In the genomic region with DNA sequence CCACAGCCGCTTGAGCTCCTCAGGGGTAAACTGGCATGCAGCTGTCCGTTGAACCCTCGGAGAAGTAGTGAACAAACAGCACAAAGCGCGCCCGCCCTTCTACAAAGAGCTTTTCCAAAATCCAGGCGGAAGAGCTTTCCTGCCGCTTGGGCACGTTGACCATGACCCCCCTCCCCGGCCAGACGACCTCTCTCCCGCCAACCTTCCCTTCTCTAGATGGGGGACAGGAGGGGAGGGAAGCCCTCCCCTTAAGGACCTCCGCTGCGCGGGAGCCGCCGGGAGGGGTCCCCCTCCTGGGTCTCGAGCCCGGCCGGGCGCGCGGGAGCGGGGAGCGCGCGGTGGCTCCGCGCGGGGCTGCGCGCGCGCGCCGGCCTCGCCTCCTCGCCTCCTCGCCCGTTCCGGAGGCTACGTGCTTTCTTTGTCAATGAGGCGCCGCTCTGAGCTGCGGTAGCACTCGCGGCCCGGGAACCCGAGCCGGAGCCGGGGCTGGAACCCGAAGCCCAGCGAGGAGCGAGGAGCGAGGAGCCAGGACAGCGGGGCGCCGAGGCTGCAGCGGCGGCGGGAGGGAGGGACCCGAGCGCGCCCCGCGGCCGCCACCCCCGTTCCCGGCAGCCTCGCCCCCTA, we compare ENCODE assay signal across 8 cellular contexts. TPM values are rescaled to one million over a fixed set of nuclear protein-coding genes. Genes with fewer than 3 reads are reported as not detected.
DNase-seq lines count a peak whose midpoint lies in the region; ATAC-seq and TF ChIP-seq lines count a peak whose summit lies in the region.

A gene (plus strand): TSS at position 421 of the 624 bp plus-strand sequence.

- H3K27me3 Mint-ChIP-seq in activated CD4-positive, alpha-beta T cell treated with anti-CD3 and anti-CD28 coated beads, Interleukin-2, amount 10 ng/mL, durations not matched to agents 24 days and 14 days = peaks cover 55% of the 10 kb centered on the region

- no peak for ATAC-seq in HG02884 (IDR thresholded peaks at IDR 0.05; ENCODE audit: unreplicated experiment)

- no peak within 1 kb of the TSS for H3K27ac Mint-ChIP-seq in activated CD4-positive, alpha-beta T cell treated with anti-CD3 and anti-CD28 coated beads, Interleukin-2, amount 10 ng/mL, durations not matched to agents 24 days and 14 days

- peaks cover 3% of the 10 kb centered on the region for H3K4me1 Mint-ChIP-seq in activated CD4-positive, alpha-beta T cell treated with anti-CD3 and anti-CD28 coated beads, Interleukin-2, amount 10 ng/mL, durations not matched to agents 24 days and 14 days

- H3K4me3 Mint-ChIP-seq in activated CD4-positive, alpha-beta T cell treated with anti-CD3 and anti-CD28 coated beads, Interleukin-2, amount 10 ng/mL, durations not matched to agents 24 days and 14 days = peak within 1 kb of the TSS; percentile 33

- no peaks in the 10 kb centered on the region for H3K36me3 ChIP-seq in muscle layer of colon (ENCODE audit: insufficient read depth, low read length)

- TF ChIP-seq CTCF in choroid plexus epithelial cell (conservative IDR thresholded peaks at IDR 0.05; ENCODE audit: low read depth, low read length) = no peak

- H3K4me1 ChIP-seq in muscle layer of colon (ENCODE audit: insufficient read depth, low read length) = peaks cover 4% of the 10 kb centered on the region

- H3K36me3 Mint-ChIP-seq in activated CD4-positive, alpha-beta T cell treated with anti-CD3 and anti-CD28 coated beads, Interleukin-2, amount 10 ng/mL, durations not matched to agents 24 days and 14 days (ENCODE audit: low read depth) = no peaks in the 10 kb centered on the region

- intact Hi-C loops in activated CD4-positive, alpha-beta T cell treated with anti-CD3 and anti-CD28 coated beads, Interleukin-2, amount 10 ng/mL, durations not matched to agents 24 days and 14 days (cut with micrococcal nuclease) = no loop called here

- H3K9me3 ChIP-seq in muscle layer of colon (ENCODE audit: low read length) = no peaks in the 10 kb centered on the region

- no peak within 1 kb of the TSS for H3K9ac ChIP-seq in muscle layer of colon (ENCODE audit: low read length)

- H3K4me3 ChIP-seq in choroid plexus epithelial cell (ENCODE audit: low read depth, low read length) (peak within 1 kb of the TSS; percentile 68), muscle layer of colon (ENCODE audit: low read depth in 1 of 2, low read length in 2 of 2) (peak within 1 kb of the TSS; percentile 33 to 38)

- peaks cover 17 to 32% of the 10 kb centered on the region in 2 donors for H3K27me3 ChIP-seq in muscle layer of colon (ENCODE audit: control insufficient read depth in 1 of 2, insufficient read depth in 2 of 2, low read length in 2 of 2)

- DNase-seq in activated CD4-positive, alpha-beta T cell treated with anti-CD3 and anti-CD28 coated beads, Interleukin-2, amount 10 ng/mL, durations not matched to agents 24 days and 14 days = no peak
- no peak for DNase-seq in activated CD4-positive, alpha-beta T cell treated with anti-CD3 and anti-CD28 coated beads for 4 hours
- peak; percentile 75 for DNase-seq in NCI-H2171 (lab: John Stamatoyannopoulos, UW)
- peak; percentile 29 for DNase-seq in choroid plexus epithelial cell (ENCODE audit: low read depth)
- no peak for DNase-seq in DMS114 treated with DMSO at 0.1 percent for 48 hours (lab: John Stamatoyannopoulos, UW; ENCODE audit: unreplicated experiment)
- DNase-seq in activated CD4-positive, alpha-beta T cell treated with anti-CD3 and anti-CD28 coated beads, Interleukin-2, amount 50 U/mL, for 4 hours = no peak

- H3K27ac ChIP-seq in muscle layer of colon (ENCODE audit: low read depth, low read length) = no peak within 1 kb of the TSS

- no peaks in the 10 kb centered on the region for H3K9me3 Mint-ChIP-seq in activated CD4-positive, alpha-beta T cell treated with anti-CD3 and anti-CD28 coated beads, Interleukin-2, amount 10 ng/mL, durations not matched to agents 24 days and 14 days

RNA-seq across cellular contexts. Expression of the gene that starts here (rescaled TPM):
- total RNA-seq in activated CD4-positive, alpha-beta T cell treated with anti-CD3 and anti-CD28 coated beads, Interleukin-2, amount 10 ng/mL, durations not matched to agents 24 days and 14 days = not detected in 2 replicates

Comparison
In these comparisons a context has a peak if more than half of its experiments do, and no peak if none do; other contexts are left out.
1. DNase-seq: peak in NCI-H2171 (single experiment) and choroid plexus epithelial cell (single experiment); none in activated CD4-positive, alpha-beta T cell treated with anti-CD3 and anti-CD28 coated beads, Interleukin-2, amount 10 ng/mL, durations not matched to agents 24 days and 14 days (single experiment), activated CD4-positive, alpha-beta T cell treated with anti-CD3 and anti-CD28 coated beads for 4 hours (0 of 2), DMS114 treated with DMSO at 0.1 percent for 48 hours (single experiment) and activated CD4-positive, alpha-beta T cell treated with anti-CD3 and anti-CD28 coated beads, Interleukin-2, amount 50 U/mL, for 4 hours (0 of 2).